In the genomic region with DNA sequence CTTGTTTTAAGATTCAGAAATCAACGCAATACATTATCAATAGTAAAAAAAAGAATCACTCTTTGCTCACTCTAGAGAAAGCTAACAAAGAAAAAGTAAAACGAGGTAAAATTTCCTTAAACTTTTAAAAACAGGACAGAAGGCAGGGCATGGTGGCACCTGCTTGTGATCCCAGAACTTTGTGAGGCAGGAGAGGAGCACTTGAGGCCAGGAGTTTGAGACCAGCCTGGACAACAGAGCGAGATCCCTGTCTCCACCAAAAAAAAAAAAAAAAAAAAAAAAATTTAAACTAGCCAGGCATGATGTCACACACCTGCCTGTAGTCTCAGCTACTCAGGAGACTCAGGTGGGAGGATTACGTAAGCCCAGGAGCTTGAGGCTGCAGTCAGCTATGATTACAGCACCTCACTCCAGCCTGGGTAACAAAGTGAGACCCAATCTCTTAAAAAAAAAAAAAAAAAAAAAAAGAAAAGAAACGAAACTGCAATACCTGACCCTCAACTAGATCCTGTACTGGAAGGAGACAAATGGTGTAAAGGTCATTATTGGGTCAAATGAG, we compare ENCODE assay signal across 1 cellular context.
TF ChIP-seq lines count a peak whose summit lies in the region.

No MANE protein-coding gene starts in this region.

TF ChIP-seq in HCT116, 20 proteins besides CTCF, POLR2A, EP300 and RAD21 (continued from another document):
- TF ChIP-seq REST (IDR thresholded peaks at IDR 0.05; ENCODE audit: low read depth) (no peak), CEBPB (IDR thresholded peaks at IDR 0.05; ENCODE audit: low read depth) (peak; percentile 78)
